ENCODE assay signal across 8 cellular contexts in the genomic region with DNA sequence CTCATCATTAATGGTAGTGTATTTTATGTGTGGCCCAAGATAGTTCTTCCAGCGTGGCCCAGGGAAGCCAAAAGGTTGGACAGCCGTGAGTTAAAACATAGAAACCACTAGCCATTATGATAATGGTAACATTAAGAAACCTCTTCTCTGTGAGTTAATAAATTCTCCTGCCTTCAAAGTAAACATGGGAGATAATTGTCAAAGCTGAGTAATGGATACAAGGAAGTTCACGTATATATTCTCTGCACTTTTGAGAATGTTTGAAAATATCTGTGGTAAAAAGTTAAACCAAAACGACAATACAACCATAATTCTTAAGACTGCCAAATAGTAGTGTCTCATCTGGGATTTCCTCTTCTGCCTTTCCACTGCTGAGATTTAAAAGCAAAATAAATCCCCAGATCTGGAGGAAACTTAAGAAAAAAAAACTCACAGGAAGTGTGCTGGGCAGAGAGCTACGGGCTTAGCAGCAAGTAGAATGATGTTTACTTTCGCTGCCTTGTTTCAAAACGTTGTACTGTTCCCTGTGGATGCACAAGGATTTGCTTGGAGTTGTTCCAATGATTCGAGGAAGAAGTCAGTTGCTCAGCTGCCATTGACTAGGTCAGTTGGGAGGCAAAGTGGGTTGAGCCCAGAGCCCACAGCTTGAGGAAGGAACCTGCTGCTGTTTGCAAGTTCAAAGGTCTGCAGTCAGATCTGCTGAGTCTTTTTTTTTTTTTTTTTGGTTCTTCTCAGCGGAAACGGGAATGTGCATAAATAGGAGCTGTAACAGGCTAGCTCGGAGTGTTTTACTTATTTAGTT. TPM values are rescaled to one million over a fixed set of nuclear protein-coding genes. Genes with fewer than 3 reads are reported as not detected.
DNase-seq lines count a peak whose midpoint lies in the region; ATAC-seq and TF ChIP-seq lines count a peak whose summit lies in the region.

No MANE protein-coding gene starts in this region.

- peak overlapping the region; percentile 42 for H3K4me3 ChIP-seq in Jurkat, Clone E6-1 (ENCODE audit: low read length)
- no peak overlapping the region for H3K4me3 ChIP-seq in SJSA1
- H3K4me3 ChIP-seq in mucosa of descending colon, result peak overlapping the region; percentile 85
- peak overlapping the region; percentile 89 for H3K4me3 ChIP-seq in urinary bladder (ENCODE audit: low read depth, low read length)

- peak; percentile 61 for ATAC-seq in mucosa of descending colon
- ATAC-seq in HG03457 (IDR thresholded peaks at IDR 0.05; ENCODE audit: unreplicated experiment), result no peak

- H3K4me1 ChIP-seq in SJSA1 (replicated peaks) (peaks cover 33% of the 10 kb centered on the region), mucosa of descending colon (ENCODE audit: low read depth) (peaks cover 29% of the 10 kb centered on the region), urinary bladder (ENCODE audit: insufficient read depth) (no peaks in the 10 kb centered on the region)

- H3K9me3 ChIP-seq in SJSA1 (replicated peaks), result no peaks in the 10 kb centered on the region
- no peaks in the 10 kb centered on the region for H3K9me3 ChIP-seq in mucosa of descending colon

- intact Hi-C loops in mucosa of descending colon (cut with DNase I, micrococcal nuclease), result no loop called here

- no peaks in the 10 kb centered on the region for H3K27me3 ChIP-seq in SJSA1 (replicated peaks)

- H3K36me3 ChIP-seq in SJSA1 (no peaks in the 10 kb centered on the region; the same call in 1 of the 2 replicates), mucosa of descending colon (ENCODE audit: low read depth) (peaks cover 5% of the 10 kb centered on the region), urinary bladder (ENCODE audit: insufficient read depth) (peaks cover 5% of the 10 kb centered on the region)

- DNase-seq in DMS153 (lab: John Stamatoyannopoulos, UW), result peak; percentile 91
- peak; percentile 50 for DNase-seq in Jurkat, Clone E6-1 (ENCODE audit: low read depth, low spot score)
- DNase-seq in SJSA1 (ENCODE audit: low read depth in 1 of 2, low spot score in 2 of 2), result peak; percentile 56 to 83
- DNase-seq in effector CD8-positive, alpha-beta T cell (lab: John Stamatoyannopoulos, UW), result peak; percentile 4
- peak; percentile 75 to 87 (median 85) for DNase-seq in mucosa of descending colon
- no peak for DNase-seq in NCI-H128 (lab: John Stamatoyannopoulos, UW; ENCODE audit: unreplicated experiment)

- TF ChIP-seq CTCF in mucosa of descending colon (IDR thresholded peaks at IDR 0.05), result no peak

- H3K27ac ChIP-seq in SJSA1 (peak overlapping the region; percentile 56), urinary bladder (ENCODE audit: low read depth) (peak overlapping the region; percentile 97)

- 4% methylated on average over 11 of the region's 11 CpGs for WGBS in urinary bladder

RNA-seq across cellular contexts. Expression of gene TPCN1, which starts 1.7 kb away (rescaled TPM):
- 8.8 TPM for polyA plus RNA-seq in Jurkat, Clone E6-1 (2012; ENCODE audit: insufficient read depth, insufficient read length)
- total RNA-seq in SJSA1 (2014; rRNA removed; shearing (Covaris generic)), result 7.6 and 17.0 TPM in 2 replicates
- total RNA-seq in mucosa of descending colon, result 100 to 1,000 TPM in 1 of 3 donors, 10 to 100 TPM in 2; 89.9 to 133 (median 91.3) TPM
- 19.3 TPM for total RNA-seq in urinary bladder
- polyA plus RNA-seq in urinary bladder, result 39.3 TPM

RNA-seq across cellular contexts. Expression of gene RITA1, which starts 37.4 kb away (rescaled TPM):
- polyA plus RNA-seq in Jurkat, Clone E6-1 (2012; ENCODE audit: insufficient read depth, insufficient read length), result 28.2 TPM
- total RNA-seq in SJSA1 (2014; rRNA removed; shearing (Covaris generic)), result 20.6 and 33.1 TPM in 2 replicates
- 10 to 100 TPM; 13.0 to 17.0 (median 14.9) TPM for total RNA-seq in mucosa of descending colon
- total RNA-seq in urinary bladder, result 5.8 TPM
- polyA plus RNA-seq in urinary bladder, result 13.8 TPM

RNA-seq across cellular contexts. Expression of gene DDX54, which starts 37.7 kb away (rescaled TPM):
- 149 TPM for polyA plus RNA-seq in Jurkat, Clone E6-1 (2012; ENCODE audit: insufficient read depth, insufficient read length)
- 45.4 and 79.6 TPM in 2 replicates for total RNA-seq in SJSA1 (2014; rRNA removed; shearing (Covaris generic))
- total RNA-seq in mucosa of descending colon, result 10 to 100 TPM; 46.4 to 60.6 (median 53.2) TPM
- 10.3 TPM for total RNA-seq in urinary bladder
- polyA plus RNA-seq in urinary bladder, result 54.4 TPM
